In the genomic region with DNA sequence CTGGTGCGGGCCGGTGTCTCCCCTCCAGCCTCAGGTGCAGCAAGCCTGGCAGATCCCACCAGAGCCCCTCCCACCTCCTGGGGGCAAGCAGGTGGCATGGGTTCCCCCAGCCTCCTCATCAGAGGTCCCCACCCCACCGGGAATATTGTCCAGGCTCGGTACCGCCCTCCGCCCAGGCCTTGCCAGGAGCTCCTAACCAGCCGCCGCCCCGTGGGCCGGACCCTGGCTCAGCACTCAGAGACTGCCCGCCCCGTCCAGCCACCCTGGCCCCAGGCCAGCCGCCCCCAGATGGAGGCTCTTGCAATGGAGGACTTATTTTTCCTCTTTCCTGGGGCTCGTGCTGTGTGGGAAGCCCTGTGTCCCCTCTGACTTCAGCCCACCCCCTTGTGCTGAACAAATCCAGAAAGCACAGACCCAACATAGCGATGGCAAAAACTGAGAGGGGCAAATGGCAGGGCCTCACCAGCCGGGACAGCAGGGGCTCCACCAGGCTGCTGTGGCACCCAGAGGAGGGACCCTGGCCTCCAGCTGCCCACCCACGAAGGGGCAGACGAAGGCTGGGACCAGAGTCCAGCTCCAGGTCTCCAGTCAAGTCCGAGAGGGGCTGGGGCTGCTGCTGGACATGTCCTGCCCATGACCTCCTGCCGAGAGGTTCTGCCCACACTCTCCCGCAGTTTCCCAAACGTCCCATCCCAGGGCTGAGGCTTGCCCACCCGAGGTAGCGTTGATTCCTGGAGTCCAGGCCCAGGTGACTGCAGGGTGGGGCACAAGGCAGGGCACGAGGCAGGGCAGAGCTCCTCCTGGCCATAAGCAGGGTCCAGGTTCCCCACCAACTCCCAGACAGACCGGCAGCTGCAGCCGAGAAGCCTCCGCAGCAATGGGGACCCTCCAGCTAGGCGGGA, we compare ENCODE assay signal across 32 cellular contexts. TPM values are rescaled to one million over a fixed set of nuclear protein-coding genes. Genes with fewer than 3 reads are reported as not detected.
"Had no signal": no experiment of that assay in that cellular context is flagged by ENCODE, and none has a peak within 500 bp of the region (broad histone marks: within the 10 kb centered on the region; RNA-seq: fewer than 3 reads in every experiment).

No MANE protein-coding gene starts in this region.

- H3K27me3 Mint-ChIP-seq: activated CD4-positive, alpha-beta T cell treated with anti-CD3 and anti-CD28 coated beads for 36 hours; activated CD4-positive, alpha-beta T cell treated with anti-CD3 and anti-CD28 coated beads, Interleukin-2, amount 10 ng/mL, durations not matched to agents 24 days and 14 days; activated CD8-positive, alpha-beta memory T cell treated with anti-CD3 and anti-CD28 coated beads, Interleukin-2, amount 10 ng/mL, durations not matched to agents 7 days and 5 days; activated naive CD4-positive, alpha-beta T cell treated with anti-CD3 and anti-CD28 coated beads, Interleukin-2, amount 50 U/mL, for 24 hours; activated naive CD8-positive, alpha-beta T cell treated with anti-CD3 and anti-CD28 coated beads, Interleukin-2, amount 10 ng/mL, durations not matched to agents 7 days and 5 days had no signal

- H3K9me3 ChIP-seq: ascending aorta, breast epithelium, esophagus muscularis mucosa, gastrocnemius medialis had no signal

- H3K27ac ChIP-seq: ascending aorta, breast epithelium, cardiac muscle cell, coronary artery, dorsolateral prefrontal cortex, esophagus muscularis mucosa, foreskin keratinocyte, gastrocnemius medialis had no signal

- ATAC-seq: activated CD4-positive, alpha-beta T cell treated with anti-CD3 and anti-CD28 coated beads for 36 hours; activated CD8-positive, alpha-beta memory T cell treated with anti-CD3 and anti-CD28 coated beads, Interleukin-2, amount 10 ng/mL, durations not matched to agents 7 days and 5 days; activated CD8-positive, alpha-beta T cell treated with anti-CD3 and anti-CD28 coated beads, Interleukin-2, amount 10 ng/mL, durations not matched to agents 7 days and 5 days; gastrocnemius medialis had no signal

- H3K9me3 Mint-ChIP-seq: activated CD4-positive, alpha-beta memory T cell treated with anti-CD3 and anti-CD28 coated beads for 36 hours; activated CD4-positive, alpha-beta T cell treated with anti-CD3 and anti-CD28 coated beads, Interleukin-2, amount 10 ng/mL, durations not matched to agents 24 days and 14 days; activated naive CD4-positive, alpha-beta T cell treated with anti-CD3 and anti-CD28 coated beads for 36 hours; activated naive CD4-positive, alpha-beta T cell treated with anti-CD3 and anti-CD28 coated beads, Interleukin-2, amount 50 U/mL, for 24 hours; activated naive CD8-positive, alpha-beta T cell treated with anti-CD3 and anti-CD28 coated beads, Interleukin-2, amount 10 ng/mL, durations not matched to agents 7 days and 5 days; activated T-helper 1 cell treated with anti-CD3 and anti-CD28 coated beads, Interleukin-12 subunit alpha, Interleukin-12 subunit beta, Interleukin-2, Interleukin-4 antibody, amounts not matched to agents 30 ng/mL and 10 ng/mL and 1 ng/mL, durations not matched to agents 14 hours and 24 hours and 36 hours; activated T-helper 2 cell treated with anti-CD3 and anti-CD28 coated beads, Interferon-gamma antibody, Interleukin-2, Interleukin-4, amounts not matched to agents 10 μg/mL and 5 μg/mL and 100 μg/mL, durations not matched to agents 14 hours and 24 hours and 36 hours; brain; dendritic cell treated with granulocyte-macrophage colony-stimulating factor and Interleukin-4, amounts not matched to agents 40 ng/mL and 50 ng/mL, for 4 days; endodermal cell had no signal

- H3K36me3 Mint-ChIP-seq: activated CD4-positive, alpha-beta memory T cell treated with anti-CD3 and anti-CD28 coated beads for 36 hours; activated CD8-positive, alpha-beta memory T cell treated with anti-CD3 and anti-CD28 coated beads, Interleukin-2, amount 10 ng/mL, durations not matched to agents 7 days and 5 days; activated naive CD4-positive, alpha-beta T cell treated with anti-CD3 and anti-CD28 coated beads, Interleukin-2, amount 50 U/mL, for 24 hours; activated naive CD8-positive, alpha-beta T cell treated with anti-CD3 and anti-CD28 coated beads, Interleukin-2, amount 10 ng/mL, durations not matched to agents 7 days and 5 days; brain had no signal

- H3K4me3 ChIP-seq: ascending aorta, breast epithelium, cardiac muscle cell, coronary artery, dorsolateral prefrontal cortex, esophagus muscularis mucosa, gastrocnemius medialis had no signal

- H3K27ac Mint-ChIP-seq: activated CD4-positive, alpha-beta memory T cell treated with anti-CD3 and anti-CD28 coated beads for 36 hours; activated CD4-positive, alpha-beta T cell treated with anti-CD3 and anti-CD28 coated beads for 36 hours; activated CD4-positive, alpha-beta T cell treated with anti-CD3 and anti-CD28 coated beads, Interleukin-2, amount 10 ng/mL, durations not matched to agents 24 days and 14 days; activated CD8-positive, alpha-beta memory T cell treated with anti-CD3 and anti-CD28 coated beads, Interleukin-2, amount 10 ng/mL, durations not matched to agents 7 days and 5 days; activated CD8-positive, alpha-beta T cell treated with anti-CD3 and anti-CD28 coated beads, Interleukin-2, amount 10 ng/mL, durations not matched to agents 7 days and 5 days; activated naive CD4-positive, alpha-beta T cell treated with anti-CD3 and anti-CD28 coated beads for 36 hours; activated naive CD4-positive, alpha-beta T cell treated with anti-CD3 and anti-CD28 coated beads, Interleukin-2, amount 50 U/mL, for 24 hours; activated naive CD8-positive, alpha-beta T cell treated with anti-CD3 and anti-CD28 coated beads, Interleukin-2, amount 10 ng/mL, durations not matched to agents 7 days and 5 days; activated T-helper 1 cell treated with anti-CD3 and anti-CD28 coated beads, Interleukin-12 subunit alpha, Interleukin-12 subunit beta, Interleukin-2, Interleukin-4 antibody, amounts not matched to agents 30 ng/mL and 10 ng/mL and 1 ng/mL, durations not matched to agents 14 hours and 24 hours and 36 hours; activated T-helper 2 cell treated with anti-CD3 and anti-CD28 coated beads, Interferon-gamma antibody, Interleukin-2, Interleukin-4, amounts not matched to agents 10 μg/mL and 5 μg/mL and 100 μg/mL, durations not matched to agents 14 hours and 24 hours and 36 hours; brain; dendritic cell treated with granulocyte-macrophage colony-stimulating factor and Interleukin-4, amounts not matched to agents 40 ng/mL and 50 ng/mL, for 4 days; endodermal cell had no signal

- H3K4me3 Mint-ChIP-seq: activated CD4-positive, alpha-beta memory T cell treated with anti-CD3 and anti-CD28 coated beads for 36 hours; activated CD4-positive, alpha-beta T cell treated with anti-CD3 and anti-CD28 coated beads for 36 hours; activated CD4-positive, alpha-beta T cell treated with anti-CD3 and anti-CD28 coated beads, Interleukin-2, amount 10 ng/mL, durations not matched to agents 24 days and 14 days; activated CD8-positive, alpha-beta memory T cell treated with anti-CD3 and anti-CD28 coated beads, Interleukin-2, amount 10 ng/mL, durations not matched to agents 7 days and 5 days; activated CD8-positive, alpha-beta T cell treated with anti-CD3 and anti-CD28 coated beads, Interleukin-2, amount 10 ng/mL, durations not matched to agents 7 days and 5 days; activated naive CD4-positive, alpha-beta T cell treated with anti-CD3 and anti-CD28 coated beads for 36 hours; activated naive CD4-positive, alpha-beta T cell treated with anti-CD3 and anti-CD28 coated beads, Interleukin-2, amount 50 U/mL, for 24 hours; activated naive CD8-positive, alpha-beta T cell treated with anti-CD3 and anti-CD28 coated beads, Interleukin-2, amount 10 ng/mL, durations not matched to agents 7 days and 5 days; activated T-helper 1 cell treated with anti-CD3 and anti-CD28 coated beads, Interleukin-12 subunit alpha, Interleukin-12 subunit beta, Interleukin-2, Interleukin-4 antibody, amounts not matched to agents 30 ng/mL and 10 ng/mL and 1 ng/mL, durations not matched to agents 14 hours and 24 hours and 36 hours; brain; dendritic cell treated with granulocyte-macrophage colony-stimulating factor and Interleukin-4, amounts not matched to agents 40 ng/mL and 50 ng/mL, for 4 days; endodermal cell had no signal

- H3K27me3 ChIP-seq: cardiac muscle cell had no signal

- DNase-seq: activated CD4-positive, alpha-beta memory T cell treated with anti-CD3 and anti-CD28 coated beads for 36 hours; activated CD4-positive, alpha-beta T cell treated with anti-CD3 and anti-CD28 coated beads for 36 hours; activated CD4-positive, alpha-beta T cell treated with anti-CD3 and anti-CD28 coated beads, Interleukin-2, amount 10 ng/mL, durations not matched to agents 24 days and 14 days; activated CD4-positive, CD25-positive, alpha-beta regulatory T cell; activated CD4-positive, CD25-positive, alpha-beta regulatory T cell treated with anti-CD3 and anti-CD28 coated beads, Interleukin-2, amount 50 U/mL, for 72 hours; activated CD8-positive, alpha-beta memory T cell treated with anti-CD3 and anti-CD28 coated beads, Interleukin-2, amount 10 ng/mL, durations not matched to agents 7 days and 5 days; activated CD8-positive, alpha-beta memory T cell treated with anti-CD3 and anti-CD28 coated beads, Interleukin-2, amount 50 U/mL, for 4 hours; activated CD8-positive, alpha-beta T cell treated with anti-CD3 and anti-CD28 coated beads, Interleukin-2, amount 10 ng/mL, durations not matched to agents 7 days and 5 days; activated effector memory CD4-positive, alpha-beta T cell treated with anti-CD3 and anti-CD28 coated beads, Interleukin-2, amount 50 U/mL, for 16 hours; activated naive CD4-positive, alpha-beta T cell treated with anti-CD3 and anti-CD28 coated beads for 36 hours; activated naive CD8-positive, alpha-beta T cell treated with anti-CD3 and anti-CD28 coated beads, Interleukin-2, amount 10 ng/mL, durations not matched to agents 7 days and 5 days; activated T-cell treated with anti-CD3 and anti-CD28 coated beads, Interleukin-2, amount 50 U/mL, for 1 hour; activated T-cell treated with anti-CD3 and anti-CD28 coated beads, Interleukin-2, amount 50 U/mL, for 48 hours; central memory CD4-positive, alpha-beta T cell; dorsolateral prefrontal cortex; effector memory CD4-positive, alpha-beta T cell; endodermal cell; erythroblast; foreskin keratinocyte; gastrocnemius medialis; glutamatergic neuron; T-helper 2 cell had no signal

- H3K4me1 Mint-ChIP-seq: activated CD4-positive, alpha-beta T cell treated with anti-CD3 and anti-CD28 coated beads, Interleukin-2, amount 10 ng/mL, durations not matched to agents 24 days and 14 days; activated CD8-positive, alpha-beta memory T cell treated with anti-CD3 and anti-CD28 coated beads, Interleukin-2, amount 10 ng/mL, durations not matched to agents 7 days and 5 days; activated naive CD8-positive, alpha-beta T cell treated with anti-CD3 and anti-CD28 coated beads, Interleukin-2, amount 10 ng/mL, durations not matched to agents 7 days and 5 days; endodermal cell had no signal

- H3K4me1 ChIP-seq: ascending aorta, breast epithelium, foreskin keratinocyte had no signal

- H3K36me3 ChIP-seq: ascending aorta, breast epithelium, cardiac muscle cell, esophagus muscularis mucosa, gastrocnemius medialis had no signal

RNA-seq across cellular contexts. Expression of gene TP73, which starts 48.5 kb away (rescaled TPM):
- total RNA-seq: ascending aorta, cardiac muscle cell, esophagus muscularis mucosa had no signal
